Comparison of ENCODE assay signal across 11 cellular contexts in genomic region chr10:6114299-6114698, GRCh38. TPM values are rescaled to one million over a fixed set of nuclear protein-coding genes. Genes with fewer than 3 reads are reported as not detected.
DNase-seq lines count a peak whose midpoint lies in the region; ATAC-seq and TF ChIP-seq lines count a peak whose summit lies in the region.
"Had no signal": no experiment of that assay in that cellular context is flagged by ENCODE, and none has a peak within 500 bp of the region (broad histone marks: within the 10 kb centered on the region; RNA-seq: fewer than 3 reads in every experiment).

No MANE protein-coding gene starts in this region.

- no peaks in the 10 kb centered on the region for H3K9me3 ChIP-seq in osteoblast (ENCODE audit: low read depth, low read length)
- no peaks in the 10 kb centered on the region for H3K9me3 ChIP-seq in stomach

- peak overlapping the region; percentile 21 for H3K4me2 ChIP-seq in osteoblast (ENCODE audit: insufficient read depth, low read length)

- peak; percentile 87 for ATAC-seq in HG02870 (IDR thresholded peaks at IDR 0.05; ENCODE audit: unreplicated experiment)
- no peak for ATAC-seq in GM19328 (IDR thresholded peaks at IDR 0.05; ENCODE audit: unreplicated experiment)

- H3K27ac ChIP-seq in angular gyrus (ENCODE audit: low read depth, low read length): peak overlapping the region; percentile 85
- peak overlapping the region; percentile 86 for H3K27ac ChIP-seq in osteoblast (ENCODE audit: low read depth, low read length)
- H3K27ac ChIP-seq in stomach: no peak overlapping the region

- H3K27me3 ChIP-seq in osteoblast (ENCODE audit: insufficient read depth, low read length): no peaks in the 10 kb centered on the region
- H3K27me3 ChIP-seq in stomach: no peaks in the 10 kb centered on the region

- DNase-seq in ELR (ENCODE audit: low read depth) (peak; percentile 45), osteoblast (ENCODE audit: insufficient read length, low spot score, missing footprints) (peak; percentile 79), stomach (no peak), germinal center (ENCODE audit: low spot score) (no peak)
- DNase-seq: cerebellar nuclear complex; Karpas-422; stimulated activated CD4-positive, alpha-beta T cell treated with anti-CD3 and anti-CD28 coated beads, Interleukin-1b, Interleukin-23, amount 100 ng/mL, for 48 hours; stimulated activated naive CD4-positive, alpha-beta T cell treated with Interleukin-2 at 50 U/mL for 16 hours had no signal

- no peak for TF ChIP-seq EP300 in stomach (IDR thresholded peaks at IDR 0.05)

- intact Hi-C loops in stomach (cut with DNase I; ENCODE audit: low total_unique reads): no loop called here

- H4K20me1 ChIP-seq in osteoblast (ENCODE audit: insufficient read depth, low read length): peaks cover 7% of the 10 kb centered on the region

- no peak for TF ChIP-seq CTCF in osteoblast (IDR thresholded peaks at IDR 0.05; ENCODE audit: extremely low read depth, low read depth, low read length)
- TF ChIP-seq CTCF in stomach (IDR thresholded peaks at IDR 0.05): no peak

- WGBS in stomach, 5 donors: 88 to 96% (median 94%) methylated on average over 4 of the region's 4 CpGs

- no peak for TF ChIP-seq POLR2A in stomach (IDR thresholded peaks at IDR 0.05)

- H3K36me3 ChIP-seq in osteoblast (ENCODE audit: insufficient read depth, low read length) (peaks cover 58% of the 10 kb centered on the region), stomach (peaks cover 62 to 82% (median 79%) of the 10 kb centered on the region in 4 donors)

- peaks cover 19% of the 10 kb centered on the region for H3K4me1 ChIP-seq in osteoblast (ENCODE audit: insufficient read depth, low read length)
- H3K4me1 ChIP-seq in stomach: peaks cover 0 to 13% (median 5%) of the 10 kb centered on the region in 4 donors

- H2AFZ ChIP-seq in osteoblast (ENCODE audit: low read length): no peak overlapping the region

- H3K79me2 ChIP-seq in osteoblast (ENCODE audit: insufficient read depth, low read length): peaks cover 8% of the 10 kb centered on the region

- H3K4me3 ChIP-seq in osteoblast (ENCODE audit: insufficient read depth, low read length) (no peak overlapping the region), stomach (no peak overlapping the region)

RNA-seq across cellular contexts. Expression of gene RBM17, which starts 25.5 kb away (rescaled TPM):
- 29.3 and 31.8 TPM in 2 replicates for total RNA-seq in osteoblast
- total RNA-seq in stomach: 100 to 1,000 TPM in 3 of 5 donors, 10 to 100 TPM in 2; 71.0 to 168 (median 105) TPM
- polyA plus RNA-seq in stomach: 10 to 100 TPM; 41.4 to 58.5 (median 50.9) TPM

RNA-seq across cellular contexts. Expression of gene IL2RA, which starts 52.1 kb away (rescaled TPM):
- not detected in 2 replicates for total RNA-seq in osteoblast
- total RNA-seq in stomach: 1 to 10 TPM in 2 of 5 donors, under 1 TPM in 1, not detected in 2; 0.45 to 2.3 (median 1.5) TPM
- 1 to 10 TPM in 1 of 3 donors, under 1 TPM in 2; 0.46 to 1.3 (median 0.60) TPM for polyA plus RNA-seq in stomach

Comparison
In these comparisons a context has a peak if more than half of its experiments do, and no peak if none do; other contexts are left out.
1. DNase-seq: peak in ELR (single experiment) and osteoblast (single experiment); none in stomach (single experiment) and germinal center (single experiment).
2. H3K27ac ChIP-seq: peak in angular gyrus (single experiment) and osteoblast (single experiment); none in stomach (0 of 5).